In genomic region chr16:67185003-67185865, GRCh38 we compare ENCODE assay signal across 8 cellular contexts. TPM values are rescaled to one million over a fixed set of nuclear protein-coding genes. Genes with fewer than 3 reads are reported as not detected.
DNase-seq lines count a peak whose midpoint lies in the region; ATAC-seq and TF ChIP-seq lines count a peak whose summit lies in the region.

No MANE protein-coding gene starts in this region.

- H3K27ac ChIP-seq in HUES48 (ENCODE audit: low read depth, low read length) (no peak overlapping the region), neuronal stem cell (replicated peaks; ENCODE audit: low read length) (no peak overlapping the region)

- no peak overlapping the region for H2BK15ac ChIP-seq in neuronal stem cell (ENCODE audit: low read length)

- peak overlapping the region; percentile 98 for H3K23ac ChIP-seq in neuronal stem cell (ENCODE audit: low read depth, low read length, poor library complexity)

- H3K27ac Mint-ChIP-seq in stimulated activated naive CD8-positive, alpha-beta T cell treated with anti-CD3 and anti-CD28 coated beads, Interleukin-15, amount 100 ng/mL, for 72 hours = no peak overlapping the region

- WGBS in neuronal stem cell (ENCODE audit: extremely low coverage in 2 of 2, insufficient read length in 2 of 2, insufficient replicate concordance in 1 of 2), 2 donors = no CpG with 5 or more reads among the region's 52 CpGs

- H2AK5ac ChIP-seq in neuronal stem cell (ENCODE audit: low read depth, low read length) = peak overlapping the region; percentile 52

- H3K9me3 Mint-ChIP-seq in stimulated activated naive CD8-positive, alpha-beta T cell treated with anti-CD3 and anti-CD28 coated beads, Interleukin-15, amount 100 ng/mL, for 72 hours = no peaks in the 10 kb centered on the region

- peak overlapping the region; percentile 38 for H3K14ac ChIP-seq in neuronal stem cell (ENCODE audit: low read length)

- H3K9ac ChIP-seq in HUES48 (ENCODE audit: low read depth, low read length) (no peak overlapping the region), neuronal stem cell (ENCODE audit: low read depth, low read length, poor library complexity) (no peak overlapping the region)

- H2AFZ ChIP-seq in neuronal stem cell (ENCODE audit: low read length) = no peak overlapping the region

- H3K4me1 ChIP-seq in HUES48 (ENCODE audit: control insufficient read depth, insufficient read depth, low read length) = 0 out of 2 replicates have a peak, but pooled peaks cover 4% of the 10 kb centered on the region
- H3K4me1 ChIP-seq in neuronal stem cell (ENCODE audit: control insufficient read depth in 2 of 2, insufficient read depth in 1 of 2, low read depth in 1 of 2, low read length in 2 of 2) = peaks cover 13 to 17% of the 10 kb centered on the region in 2 donors

- peak overlapping the region; percentile 11 for H3K4me2 ChIP-seq in neuronal stem cell (ENCODE audit: insufficient read depth, low read length, poor library complexity, severe bottlenecking)

- H4K8ac ChIP-seq in neuronal stem cell (ENCODE audit: low read depth, low read length) = no peak overlapping the region

- H3K27me3 ChIP-seq in HUES48 (ENCODE audit: control insufficient read depth, insufficient read depth, low read length) (peaks cover 28% of the 10 kb centered on the region), neuronal stem cell (ENCODE audit: control insufficient read depth in 3 of 3, insufficient read depth in 3 of 3, low read depth in 1 of 3, low read length in 3 of 3) (peaks cover 5 to 30% (median 8%) of the 10 kb centered on the region in 3 experiments)

- H2BK120ac ChIP-seq in neuronal stem cell (ENCODE audit: low read depth, low read length) = no peak overlapping the region

- peaks cover 7% of the 10 kb centered on the region for H3K79me1 ChIP-seq in neuronal stem cell (ENCODE audit: low read depth, low read length)

- H2BK5ac ChIP-seq in neuronal stem cell (ENCODE audit: low read length) = peak overlapping the region; percentile 82

- TF ChIP-seq CTCF in foreskin fibroblast (IDR thresholded peaks at IDR 0.05; ENCODE audit: low read depth, low read length) = peak; percentile 78

- H3K4me3 ChIP-seq in HUES48 (ENCODE audit: low read depth, low read length) (peak overlapping the region; percentile 96; the same call in 1 of the 2 replicates), foreskin fibroblast (ENCODE audit: low read depth in 1 of 2, low read length in 2 of 2) (peak overlapping the region; percentile 7 to 21), neuronal stem cell (ENCODE audit: low read length in 2 of 2) (peak overlapping the region in 1 of 2 donors; percentile 54)

- no peak overlapping the region for H3K4me3 Mint-ChIP-seq in stimulated activated naive CD8-positive, alpha-beta T cell treated with anti-CD3 and anti-CD28 coated beads, Interleukin-15, amount 100 ng/mL, for 72 hours

- no peaks in the 10 kb centered on the region for H3K9me3 ChIP-seq in HUES48 (ENCODE audit: control insufficient read depth, insufficient read depth, low read length)
- H3K9me3 ChIP-seq in neuronal stem cell (replicated peaks in 1 of 2; ENCODE audit: control insufficient read depth in 2 of 2, insufficient read depth in 1 of 2, low read depth in 1 of 2, low read length in 2 of 2) = no peaks in the 10 kb centered on the region

- H2BK12ac ChIP-seq in neuronal stem cell (ENCODE audit: low read length) = no peak overlapping the region

- ATAC-seq in stimulated activated naive CD8-positive, alpha-beta T cell treated with anti-CD3 and anti-CD28 coated beads, Interleukin-15, amount 100 ng/mL, for 72 hours = peak; percentile 50

- peaks cover 15% of the 10 kb centered on the region for H3K4me1 Mint-ChIP-seq in stimulated activated naive CD8-positive, alpha-beta T cell treated with anti-CD3 and anti-CD28 coated beads, Interleukin-15, amount 100 ng/mL, for 72 hours

- H3K27me3 Mint-ChIP-seq in stimulated activated naive CD8-positive, alpha-beta T cell treated with anti-CD3 and anti-CD28 coated beads, Interleukin-15, amount 100 ng/mL, for 72 hours = peaks cover 29% of the 10 kb centered on the region

- no peak overlapping the region for H4K91ac ChIP-seq in neuronal stem cell (ENCODE audit: low read depth, low read length, poor library complexity)

- H3K4ac ChIP-seq in neuronal stem cell (ENCODE audit: low read length) = no peak overlapping the region

- H3K36me3 ChIP-seq in HUES48 (ENCODE audit: control insufficient read depth, insufficient read depth, low read length) (no peaks in the 10 kb centered on the region), neuronal stem cell (replicated peaks in 1 of 2; ENCODE audit: control insufficient read depth in 2 of 2, insufficient read depth in 2 of 2, low read length in 2 of 2) (peaks cover 0 to 3% of the 10 kb centered on the region in 2 donors)

- H3K18ac ChIP-seq in neuronal stem cell (ENCODE audit: low read length) = peak overlapping the region; percentile 57

- DNase-seq in DMS79 treated with DMSO at 0.1 percent for 48 hours (lab: John Stamatoyannopoulos, UW) = peak; percentile 59
- DNase-seq in RPMI8226 = peak; percentile 93
- DNase-seq in activated effector memory CD4-positive, alpha-beta T cell treated with Interleukin-2 at 50 U/mL for 16 hours = peak; percentile 74
- peak; percentile 89 to 96 for DNase-seq in foreskin fibroblast
- DNase-seq in neuronal stem cell (ENCODE audit: low spot score) = peak; percentile 81
- DNase-seq in stimulated activated naive CD8-positive, alpha-beta T cell treated with anti-CD3 and anti-CD28 coated beads, Interleukin-15, amount 100 ng/mL, for 72 hours = peak; percentile 84 to 85
- no peak for DNase-seq in NCI-H446 (lab: John Stamatoyannopoulos, UW)

RNA-seq across cellular contexts. Expression of gene MATCAP1, which starts 1.5 kb away (rescaled TPM):
- polyA plus RNA-seq in neuronal stem cell (2013, experiment 1 of 2) = 20.9 TPM
- 17.1 TPM for polyA plus RNA-seq in neuronal stem cell (2013, experiment 2 of 2)

RNA-seq across cellular contexts. Expression of gene EXOC3L1, which starts 4.7 kb away (rescaled TPM):
- polyA plus RNA-seq in neuronal stem cell (2013, experiment 1 of 2) = not detected
- 0.03 TPM for polyA plus RNA-seq in neuronal stem cell (2013, experiment 2 of 2)

RNA-seq across cellular contexts. Expression of gene E2F4, which starts 6.7 kb away (rescaled TPM):
- 43.7 TPM for polyA plus RNA-seq in neuronal stem cell (2013, experiment 1 of 2)
- 41.6 TPM for polyA plus RNA-seq in neuronal stem cell (2013, experiment 2 of 2)

RNA-seq across cellular contexts. Expression of gene ELMO3, which starts 13.7 kb away (rescaled TPM):
- polyA plus RNA-seq in neuronal stem cell (2013, experiment 1 of 2) = 0.79 TPM
- polyA plus RNA-seq in neuronal stem cell (2013, experiment 2 of 2) = 0.65 TPM

RNA-seq across cellular contexts. Expression of gene NOL3, which starts 14.9 kb away (rescaled TPM):
- polyA plus RNA-seq in neuronal stem cell (2013, experiment 1 of 2) = 2.7 TPM
- polyA plus RNA-seq in neuronal stem cell (2013, experiment 2 of 2) = 2.2 TPM

Comparison
In these comparisons a context has a peak if more than half of its experiments do, and no peak if none do; other contexts are left out.
1. DNase-seq: peak in DMS79 treated with DMSO at 0.1 percent for 48 hours (single experiment), RPMI8226 (single experiment), activated effector memory CD4-positive, alpha-beta T cell treated with Interleukin-2 at 50 U/mL for 16 hours (single experiment), foreskin fibroblast (2 of 2), neuronal stem cell (single experiment) and stimulated activated naive CD8-positive, alpha-beta T cell treated with anti-CD3 and anti-CD28 coated beads, Interleukin-15, amount 100 ng/mL, for 72 hours (2 of 2); none in NCI-H446 (0 of 2).